In genomic region chr2:100921685-100922161, GRCh38 we compare ENCODE assay signal across 26 cellular contexts.
A peak's percentile ranks its signal among the peaks of the same experiment; 100 is the strongest.
DNase-seq lines count a peak whose midpoint lies in the region; ATAC-seq, FAIRE-seq and TF ChIP-seq lines count a peak whose summit lies in the region.
"Had no signal": no experiment of that assay in that cellular context is flagged by ENCODE, and none has a peak within 500 bp of the region (broad histone marks: within the 10 kb centered on the region; RNA-seq: fewer than 3 reads in every experiment).

No MANE protein-coding gene starts in this region.

- H3K9me3 ChIP-seq in IMR-90 (ENCODE audit: control insufficient read depth, insufficient read depth, low read length): no peaks in the 10 kb centered on the region
- no peaks in the 10 kb centered on the region for H3K9me3 ChIP-seq in astrocyte (ENCODE audit: insufficient read depth, low read depth, low read length)
- no peaks in the 10 kb centered on the region for H3K9me3 ChIP-seq in neural progenitor cell (ENCODE audit: low read depth)
- H3K9me3 ChIP-seq: heart right ventricle, pancreas, tibial artery had no signal

- H3K4me3 Mint-ChIP-seq in astrocyte (ENCODE audit: unreplicated experiment) (no peak overlapping the region), neural progenitor cell (no peak overlapping the region)
- H3K4me3 Mint-ChIP-seq: activated CD4-positive, alpha-beta T cell treated with anti-CD3 and anti-CD28 coated beads for 36 hours; activated T-cell treated with anti-CD3 and anti-CD28 coated beads, Interleukin-2, amount 50 U/mL, for 24 hours; naive thymus-derived CD8-positive, alpha-beta T cell; stimulated activated naive CD8-positive, alpha-beta T cell treated with anti-CD3 and anti-CD28 coated beads, Interleukin-15, amount 100 ng/mL, for 72 hours had no signal

- intact Hi-C loops in IMR-90 (cut with micrococcal nuclease): loop anchor here (2.0 kb wide), 1 partner anchor 179 kb away; no protein-coding TSS in a partner anchor

- DNase-seq in AG08395 (ENCODE audit: low spot score) (peak; percentile 41), IMR-90 (peak; percentile 88), astrocyte (ENCODE audit: low read depth) (peak; percentile 58), fibroblast of the aortic adventitia (ENCODE audit: low read depth) (peak; percentile 67), neural progenitor cell (ENCODE audit: low spot score) (no peak), mucosa of gallbladder (ENCODE audit: low spot score) (no peak)
- DNase-seq: activated CD4-positive, alpha-beta T cell treated with anti-CD3 and anti-CD28 coated beads for 36 hours; activated CD8-positive, alpha-beta memory T cell treated with anti-CD3 and anti-CD28 coated beads for 24 hours; activated T-cell treated with anti-CD3 and anti-CD28 coated beads, Interleukin-2, amount 50 U/mL, for 24 hours; amygdala; C1 segment of cervical spinal cord; heart right ventricle; naive thymus-derived CD8-positive, alpha-beta T cell; NCI-H187; NCI-H226; pancreas; right cardiac atrium; Right ventricle myocardium superior; stimulated activated naive CD8-positive, alpha-beta T cell treated with anti-CD3 and anti-CD28 coated beads, Interleukin-15, amount 100 ng/mL, for 72 hours; tibial artery had no signal

- no peak overlapping the region for H4K91ac ChIP-seq in IMR-90 (ENCODE audit: insufficient read depth, low read depth, low read length)

- H4K20me1 ChIP-seq in IMR-90 (ENCODE audit: insufficient read depth, low read length) (no peaks in the 10 kb centered on the region), astrocyte (ENCODE audit: insufficient read depth, low read length) (no peaks in the 10 kb centered on the region), neural progenitor cell (ENCODE audit: low read depth) (no peaks in the 10 kb centered on the region)

- no peaks in the 10 kb centered on the region for H3F3A ChIP-seq in neural progenitor cell (ENCODE audit: low read depth)

- H3K23ac ChIP-seq in IMR-90 (ENCODE audit: low read depth, low read length): no peak overlapping the region

- peaks cover 10% of the 10 kb centered on the region; the same call in 1 of the 2 replicates for H3K9me1 ChIP-seq in IMR-90 (ENCODE audit: insufficient read depth, low read length)

- H3K27me3 Mint-ChIP-seq in astrocyte (ENCODE audit: low read depth, unreplicated experiment): peaks cover 16% of the 10 kb centered on the region
- peaks cover 3% of the 10 kb centered on the region for H3K27me3 Mint-ChIP-seq in neural progenitor cell (ENCODE audit: insufficient read depth, low read depth)
- H3K27me3 Mint-ChIP-seq: activated CD4-positive, alpha-beta T cell treated with anti-CD3 and anti-CD28 coated beads for 36 hours; activated T-cell treated with anti-CD3 and anti-CD28 coated beads, Interleukin-2, amount 50 U/mL, for 24 hours; naive thymus-derived CD8-positive, alpha-beta T cell; stimulated activated naive CD8-positive, alpha-beta T cell treated with anti-CD3 and anti-CD28 coated beads, Interleukin-15, amount 100 ng/mL, for 72 hours had no signal

- H3K4me1 ChIP-seq in IMR-90 (ENCODE audit: control insufficient read depth, insufficient read depth, low read length) (peaks cover 12% of the 10 kb centered on the region), astrocyte (ENCODE audit: insufficient read depth, low read length) (peaks cover 18% of the 10 kb centered on the region), neural progenitor cell (no peaks in the 10 kb centered on the region)
- H3K4me1 ChIP-seq: pancreas had no signal

- TF ChIP-seq RAD21 in IMR-90 (IDR thresholded peaks at IDR 0.05; ENCODE audit: low read length): no peak

- H3K4me3 ChIP-seq in IMR-90 (ENCODE audit: insufficient read depth, low read depth, low read length): no peak overlapping the region
- no peak overlapping the region for H3K4me3 ChIP-seq in astrocyte (ENCODE audit: insufficient read depth, low read depth, low read length)
- H3K4me3 ChIP-seq in fibroblast of the aortic adventitia (ENCODE audit: low read depth, low read length): no peak overlapping the region
- H3K4me3 ChIP-seq in neural progenitor cell: no peak overlapping the region
- H3K4me3 ChIP-seq: heart right ventricle, pancreas, tibial artery had no signal

- no peak overlapping the region for H2BK20ac ChIP-seq in IMR-90 (ENCODE audit: low read depth, low read length)

- no peak overlapping the region for H3K4ac ChIP-seq in IMR-90 (ENCODE audit: low read depth, low read length)

- no peak overlapping the region for H3K9ac ChIP-seq in IMR-90 (ENCODE audit: low read depth, low read length)
- H3K9ac ChIP-seq in astrocyte (ENCODE audit: low read length): no peak overlapping the region
- H3K9ac ChIP-seq in neural progenitor cell: no peak overlapping the region
- H3K9ac ChIP-seq: KMS-11 had no signal

- H3K27ac ChIP-seq in IMR-90 (ENCODE audit: insufficient read depth, low read length): peak overlapping the region; percentile 48; the same call in 1 of the 2 replicates
- H3K27ac ChIP-seq in astrocyte (ENCODE audit: low read depth, low read length): no peak overlapping the region
- H3K27ac ChIP-seq in neural progenitor cell: no peak overlapping the region
- H3K27ac ChIP-seq: heart right ventricle, KMS-11, pancreas, tibial artery had no signal

- H4K8ac ChIP-seq in IMR-90 (ENCODE audit: low read depth in 2 of 2, low read length in 2 of 2): peak overlapping the region in 1 of 2 experiments; percentile 53; a peak in 2 of 4 replicates

- no peak for TF ChIP-seq POLR2A in IMR-90 (IDR thresholded peaks at IDR 0.05; ENCODE audit: low read depth, low read length)

- no peaks in the 10 kb centered on the region for H3K27me3 ChIP-seq in IMR-90 (ENCODE audit: control insufficient read depth, insufficient read depth, low read length)
- H3K27me3 ChIP-seq in astrocyte (ENCODE audit: insufficient read depth, low read length): no peaks in the 10 kb centered on the region
- no peaks in the 10 kb centered on the region for H3K27me3 ChIP-seq in neural progenitor cell
- H3K27me3 ChIP-seq: heart right ventricle, pancreas, tibial artery had no signal

- H3K36me3 ChIP-seq in IMR-90 (ENCODE audit: control insufficient read depth, insufficient read depth, low read length) (peaks cover 3% of the 10 kb centered on the region; the same call in 1 of the 2 replicates), astrocyte (ENCODE audit: insufficient read depth, low read length) (peaks cover 5% of the 10 kb centered on the region), neural progenitor cell (no peaks in the 10 kb centered on the region)

- no peak overlapping the region for H2AK5ac ChIP-seq in IMR-90 (ENCODE audit: low read depth, low read length)

- H3K27ac Mint-ChIP-seq in astrocyte (ENCODE audit: unreplicated experiment) (peak overlapping the region; percentile 75), neural progenitor cell (no peak overlapping the region)
- H3K27ac Mint-ChIP-seq: activated CD4-positive, alpha-beta T cell treated with anti-CD3 and anti-CD28 coated beads for 36 hours; activated T-cell treated with anti-CD3 and anti-CD28 coated beads, Interleukin-2, amount 50 U/mL, for 24 hours; naive thymus-derived CD8-positive, alpha-beta T cell; stimulated activated naive CD8-positive, alpha-beta T cell treated with anti-CD3 and anti-CD28 coated beads, Interleukin-15, amount 100 ng/mL, for 72 hours had no signal

- no peak overlapping the region for H3K56ac ChIP-seq in IMR-90 (ENCODE audit: extremely low read depth, insufficient read depth, low read length)

- in situ Hi-C loops in IMR-90 (cut with MboI; ENCODE audit: low sequenced_read_pairs): no loop called here

- peaks cover 12% of the 10 kb centered on the region for H3K36me3 Mint-ChIP-seq in astrocyte (ENCODE audit: low read depth, unreplicated experiment)
- no peaks in the 10 kb centered on the region for H3K36me3 Mint-ChIP-seq in neural progenitor cell

- H3K9me3 Mint-ChIP-seq in astrocyte (ENCODE audit: unreplicated experiment) (peaks cover 3% of the 10 kb centered on the region), neural progenitor cell (no peaks in the 10 kb centered on the region)
- H3K9me3 Mint-ChIP-seq: activated T-cell treated with anti-CD3 and anti-CD28 coated beads, Interleukin-2, amount 50 U/mL, for 24 hours; naive thymus-derived CD8-positive, alpha-beta T cell; stimulated activated naive CD8-positive, alpha-beta T cell treated with anti-CD3 and anti-CD28 coated beads, Interleukin-15, amount 100 ng/mL, for 72 hours had no signal

- dilution Hi-C loops in IMR-90 (cut with HindIII; ENCODE audit: low sequenced_read_pairs, unreplicated experiment): no loop called here

- no peak overlapping the region for H3K18ac ChIP-seq in IMR-90 (ENCODE audit: low read depth, low read length)

- peak; percentile 69 for ATAC-seq in IMR-90 (ENCODE audit: low read depth)
- ATAC-seq in GM21717 (IDR thresholded peaks at IDR 0.05; ENCODE audit: unreplicated experiment): no peak
- no peak for ATAC-seq in GM21529 (IDR thresholded peaks at IDR 0.05; ENCODE audit: unreplicated experiment)
- ATAC-seq: activated CD4-positive, alpha-beta T cell treated with anti-CD3 and anti-CD28 coated beads for 36 hours; heart right ventricle; left lobe of liver; naive thymus-derived CD8-positive, alpha-beta T cell; pancreas; right cardiac atrium; stimulated activated naive CD8-positive, alpha-beta T cell treated with anti-CD3 and anti-CD28 coated beads, Interleukin-15, amount 100 ng/mL, for 72 hours had no signal

- no peak overlapping the region for H4K5ac ChIP-seq in IMR-90 (ENCODE audit: low read depth, low read length)

- no peak overlapping the region for H2BK120ac ChIP-seq in IMR-90 (ENCODE audit: low read depth, low read length)

- H2BK5ac ChIP-seq in IMR-90 (ENCODE audit: low read depth, low read length, poor library complexity, severe bottlenecking): peak overlapping the region; percentile 4

- no peak overlapping the region for H2AK9ac ChIP-seq in IMR-90 (replicated peaks; ENCODE audit: low read depth, low read length, poor library complexity)

- H3K14ac ChIP-seq in IMR-90 (replicated peaks; ENCODE audit: low read depth, low read length): no peak overlapping the region

- TF ChIP-seq CTCF in IMR-90 (conservative IDR thresholded peaks at IDR 0.05; ENCODE audit: low read depth, low read length) (no peak), astrocyte (IDR thresholded peaks at IDR 0.05; ENCODE audit: insufficient read depth, low read depth, low read length) (no peak), fibroblast of the aortic adventitia (IDR thresholded peaks at IDR 0.05; ENCODE audit: insufficient read depth, low read length) (no peak), neural progenitor cell (IDR thresholded peaks at IDR 0.05) (no peak)

- WGBS in IMR-90 (ENCODE audit: extremely low coverage in 2 of 2, insufficient read length in 1 of 2), 2 experiments: no CpG with 5 or more reads among the region's 6 CpGs

- H3K79me2 ChIP-seq in astrocyte (ENCODE audit: insufficient read depth, low read length) (no peaks in the 10 kb centered on the region), neural progenitor cell (ENCODE audit: low read depth) (no peaks in the 10 kb centered on the region)

- FAIRE-seq in astrocyte (lab: Jason Lieb, UNC): no peak
- FAIRE-seq: D721Med, G401.6, pancreas had no signal

- POLR2A ChIA-PET in IMR-90 (lab: Charles Lee; ENCODE audit: unreplicated experiment): no interaction called here

- no peak overlapping the region for H2AFZ ChIP-seq in IMR-90 (replicated peaks; ENCODE audit: low read length, poor library complexity)
- no peak overlapping the region for H2AFZ ChIP-seq in astrocyte (ENCODE audit: low read depth, low read length)
- no peak overlapping the region for H2AFZ ChIP-seq in neural progenitor cell (replicated peaks)

- CTCF ChIA-PET in IMR-90 (lab: Yijun Ruan, JAX): no interaction called here

- no peak overlapping the region for H2BK15ac ChIP-seq in IMR-90 (ENCODE audit: low read depth, low read length)

- H3K4me1 Mint-ChIP-seq in astrocyte (ENCODE audit: low read depth, unreplicated experiment) (peaks cover 20% of the 10 kb centered on the region), neural progenitor cell (peaks cover 10% of the 10 kb centered on the region)

- BruUV-seq in IMR-90 (replicated peaks; lab: Mats Ljungman, UMichigan): no TSS peak

- peaks cover 7 to 16% of the 10 kb centered on the region in 2 experiments; a peak in 3 of 4 replicates for H3K79me1 ChIP-seq in IMR-90 (ENCODE audit: low read depth in 1 of 2, low read length in 2 of 2)

- peak overlapping the region; percentile 20; the same call in 1 of the 2 replicates for H3K4me2 ChIP-seq in IMR-90 (ENCODE audit: low read depth, low read length)
- H3K4me2 ChIP-seq in astrocyte (ENCODE audit: low read length): no peak overlapping the region
- H3K4me2 ChIP-seq in neural progenitor cell: no peak overlapping the region
- H3K4me2 ChIP-seq: KMS-11 had no signal

Comparison
In these comparisons a context has a peak if more than half of its experiments do, and no peak if none do; other contexts are left out.
1. DNase-seq: peak in AG08395 (single experiment), IMR-90 (single experiment), astrocyte (single experiment) and fibroblast of the aortic adventitia (single experiment); none in neural progenitor cell (single experiment) and mucosa of gallbladder (single experiment).